ENCODE assay signal across 15 cellular contexts in the genomic region with DNA sequence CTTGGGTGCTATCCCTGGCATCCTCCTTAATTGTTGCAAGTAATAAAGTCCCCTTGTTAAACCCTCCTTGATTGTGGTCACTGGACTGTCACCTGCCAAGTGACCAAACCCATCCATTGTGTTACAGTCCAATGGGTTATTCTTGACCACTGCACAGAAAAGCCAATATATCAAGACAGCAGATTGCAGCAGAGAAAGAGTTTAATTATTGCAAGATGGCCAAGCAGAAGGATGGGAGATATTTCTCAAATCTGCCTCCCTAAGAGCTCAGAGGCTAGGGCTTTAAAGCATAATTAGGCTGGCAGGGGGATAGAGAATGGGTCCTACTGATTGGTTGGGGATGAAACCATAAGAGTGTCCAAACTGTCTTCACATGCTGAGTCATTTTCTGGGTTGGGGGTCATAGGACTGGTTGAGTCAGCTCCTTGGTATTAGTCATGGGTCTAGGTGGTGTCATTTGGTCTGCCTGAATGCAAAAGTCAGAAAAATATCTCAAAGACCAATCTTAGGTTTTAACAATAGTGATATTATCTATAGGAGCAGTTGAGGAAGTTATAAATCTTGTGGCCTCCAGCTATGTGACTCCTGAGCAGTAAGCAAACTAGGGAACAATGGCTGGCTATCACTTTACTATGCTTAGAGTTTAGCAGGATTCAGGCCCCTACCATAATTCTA. TPM values are rescaled to one million over a fixed set of nuclear protein-coding genes. Genes with fewer than 3 reads are reported as not detected.
DNase-seq lines count a peak whose midpoint lies in the region; ATAC-seq, FAIRE-seq and TF ChIP-seq lines count a peak whose summit lies in the region.
"Had no signal": no experiment of that assay in that cellular context is flagged by ENCODE, and none has a peak within 500 bp of the region (broad histone marks: within the 10 kb centered on the region; RNA-seq: fewer than 3 reads in every experiment).

No MANE protein-coding gene starts in this region.

- H4K8ac ChIP-seq in neuronal stem cell (ENCODE audit: low read depth, low read length) = no peak overlapping the region

- H3K36me3 Mint-ChIP-seq in mesothelial cell of epicardium = no peaks in the 10 kb centered on the region

- no peak overlapping the region for H2BK120ac ChIP-seq in neuronal stem cell (ENCODE audit: low read depth, low read length)

- H2BK15ac ChIP-seq in neuronal stem cell (ENCODE audit: low read length) = no peak overlapping the region

- peak; percentile 90 for ATAC-seq in foreskin keratinocyte

- no peak overlapping the region for H4K91ac ChIP-seq in neuronal stem cell (ENCODE audit: low read depth, low read length, poor library complexity)

- no peak for TF ChIP-seq CTCF in AG10803 (conservative IDR thresholded peaks at IDR 0.05; ENCODE audit: low read length)
- no peak for TF ChIP-seq CTCF in foreskin keratinocyte (conservative IDR thresholded peaks at IDR 0.05)
- TF ChIP-seq CTCF in mesothelial cell of epicardium (IDR thresholded peaks at IDR 0.05; ENCODE audit: unreplicated experiment) = no peak

- H2AK5ac ChIP-seq in neuronal stem cell (ENCODE audit: low read depth, low read length) = no peak overlapping the region

- H3K4me3 ChIP-seq in AG10803 (ENCODE audit: low read length) = no peak overlapping the region
- no peak overlapping the region for H3K4me3 ChIP-seq in MG63
- H3K4me3 ChIP-seq in neuronal stem cell (ENCODE audit: low read length in 2 of 2) = no peak overlapping the region
- H3K4me3 ChIP-seq: BLaER1, cardiac muscle cell, Peyer's patch had no signal

- no peak overlapping the region for H3K4me2 ChIP-seq in neuronal stem cell (ENCODE audit: insufficient read depth, low read length, poor library complexity, severe bottlenecking)
- H3K4me2 ChIP-seq: BLaER1, KMS-11 had no signal

- no peaks in the 10 kb centered on the region for H3K79me1 ChIP-seq in neuronal stem cell (ENCODE audit: low read depth, low read length)

- no peak overlapping the region for H3K14ac ChIP-seq in neuronal stem cell (ENCODE audit: low read length)

- H3K27me3 ChIP-seq in foreskin keratinocyte (no peaks in the 10 kb centered on the region), MG63 (no peaks in the 10 kb centered on the region), neuronal stem cell (ENCODE audit: control insufficient read depth in 3 of 3, insufficient read depth in 3 of 3, low read depth in 1 of 3, low read length in 3 of 3) (peaks cover 0 to 12% (median 0%) of the 10 kb centered on the region in 3 experiments)
- H3K27me3 ChIP-seq: BLaER1, cardiac muscle cell, Peyer's patch had no signal

- DNase-seq in AG10803 (ENCODE audit: low read depth) (peak; percentile 15), HTR-8/SVneo (ENCODE audit: insufficient read length, low spot score) (peak; percentile 25), foreskin keratinocyte (peak; percentile 55 to 82), mesothelial cell of epicardium (ENCODE audit: low spot score in 2 of 2, unreplicated experiment in 2 of 2) (no peak), MG63 (no peak), neuronal stem cell (ENCODE audit: low spot score) (no peak)
- DNase-seq in activated CD8-positive, alpha-beta memory T cell treated with anti-CD3 and anti-CD28 coated beads, Interleukin-2, amount 50 U/mL, for 48 hours = peak; percentile 12
- DNase-seq in stimulated activated naive CD4-positive, alpha-beta T cell treated with Interleukin-2 at 50 U/mL for 16 hours (lab: John Stamatoyannopoulos, UW) = no peak
- DNase-seq: activated T-cell treated with anti-CD3 and anti-CD28 coated beads, Interleukin-2, amount 50 U/mL, for 1 hour; kidney; NCI-H2171; Peyer's patch had no signal

- no peaks in the 10 kb centered on the region for H3K36me3 ChIP-seq in MG63
- no peaks in the 10 kb centered on the region for H3K36me3 ChIP-seq in neuronal stem cell (replicated peaks in 1 of 2; ENCODE audit: control insufficient read depth in 2 of 2, insufficient read depth in 2 of 2, low read length in 2 of 2)
- H3K36me3 ChIP-seq: BLaER1, cardiac muscle cell, Peyer's patch had no signal

- H3K9me3 ChIP-seq in MG63 (no peaks in the 10 kb centered on the region), neuronal stem cell (replicated peaks in 1 of 2; ENCODE audit: control insufficient read depth in 2 of 2, insufficient read depth in 1 of 2, low read depth in 1 of 2, low read length in 2 of 2) (peaks cover 0 to 4% of the 10 kb centered on the region in 2 donors)
- H3K9me3 ChIP-seq: Peyer's patch had no signal

- no peak overlapping the region for H3K4ac ChIP-seq in neuronal stem cell (ENCODE audit: low read length)

- H3K23ac ChIP-seq in neuronal stem cell (ENCODE audit: low read depth, low read length, poor library complexity) = no peak overlapping the region

- no peak overlapping the region for H2BK5ac ChIP-seq in neuronal stem cell (ENCODE audit: low read length)

- H3K18ac ChIP-seq in neuronal stem cell (ENCODE audit: low read length) = no peak overlapping the region

- H3K4me1 ChIP-seq in foreskin keratinocyte (peaks cover 4% of the 10 kb centered on the region), neuronal stem cell (ENCODE audit: control insufficient read depth in 2 of 2, insufficient read depth in 1 of 2, low read depth in 1 of 2, low read length in 2 of 2) (no peaks in the 10 kb centered on the region)
- H3K4me1 ChIP-seq: BLaER1, Peyer's patch had no signal

- FAIRE-seq in HTR-8/SVneo (lab: Jason Lieb, UNC) = no peak
- FAIRE-seq: kidney had no signal

- H3K4me1 Mint-ChIP-seq in mesothelial cell of epicardium = no peaks in the 10 kb centered on the region

- H3K27ac ChIP-seq in foreskin keratinocyte (no peak overlapping the region), neuronal stem cell (replicated peaks; ENCODE audit: low read length) (no peak overlapping the region)
- H3K27ac ChIP-seq: BLaER1, cardiac muscle cell, KMS-11, Peyer's patch had no signal

- H2BK12ac ChIP-seq in neuronal stem cell (ENCODE audit: low read length) = no peak overlapping the region

- H3K9ac ChIP-seq in neuronal stem cell (ENCODE audit: low read depth, low read length, poor library complexity) = no peak overlapping the region
- H3K9ac ChIP-seq: BLaER1, KMS-11 had no signal

- no peak overlapping the region for H3K4me3 Mint-ChIP-seq in mesothelial cell of epicardium

- H3K27me3 Mint-ChIP-seq in mesothelial cell of epicardium (ENCODE audit: low read depth) = peaks cover 3% of the 10 kb centered on the region

- no peak overlapping the region for H2AFZ ChIP-seq in neuronal stem cell (ENCODE audit: low read length)

- no peak overlapping the region for H3K27ac Mint-ChIP-seq in mesothelial cell of epicardium

- H3K9me3 Mint-ChIP-seq in mesothelial cell of epicardium = peaks cover 9% of the 10 kb centered on the region

RNA-seq across cellular contexts. Expression of gene XYLB, which starts 19.1 kb away (rescaled TPM):
- total RNA-seq in foreskin keratinocyte (3.3 and 4.2 TPM in 2 replicates), mesothelial cell of epicardium (5.2 to 5.9 TPM (median 5.5 TPM) in 3 replicates)
- polyA plus RNA-seq in foreskin keratinocyte = 2.3 and 2.4 TPM in 2 replicates
- total RNA-seq in MG63 (2014; rRNA removed; shearing (Covaris generic); ENCODE audit: low replicate concordance) = 1.0 and 2.8 TPM in 2 replicates
- polyA plus RNA-seq in neuronal stem cell (2013, experiment 1 of 2) = 1.5 TPM
- 1.1 TPM for polyA plus RNA-seq in neuronal stem cell (2013, experiment 2 of 2)

RNA-seq across cellular contexts. Expression of gene SLC22A14, which starts 45.4 kb away (rescaled TPM):
- total RNA-seq in foreskin keratinocyte = 0.14 TPM in 1 of 2 replicates, not detected in the other
- polyA plus RNA-seq in foreskin keratinocyte = 0.03 and 0.08 TPM in 2 replicates
- total RNA-seq in mesothelial cell of epicardium = 0.20 to 0.22 TPM in 2 of 3 replicates, not detected in the other
- total RNA-seq in MG63 (2014; rRNA removed; shearing (Covaris generic); ENCODE audit: low replicate concordance) = 0.69 TPM in 1 of 2 replicates, not detected in the other
- polyA plus RNA-seq in neuronal stem cell (2013, experiment 1 of 2) = 0.03 TPM
- polyA plus RNA-seq in neuronal stem cell (2013, experiment 2 of 2) = not detected

Comparison
In these comparisons a context has a peak if more than half of its experiments do, and no peak if none do; other contexts are left out.
1. DNase-seq: peak in AG10803 (single experiment), HTR-8/SVneo (single experiment), activated CD8-positive, alpha-beta memory T cell treated with anti-CD3 and anti-CD28 coated beads, Interleukin-2, amount 50 U/mL, for 48 hours (single experiment) and foreskin keratinocyte (2 of 2); none in mesothelial cell of epicardium (0 of 2), MG63 (single experiment), neuronal stem cell (single experiment) and stimulated activated naive CD4-positive, alpha-beta T cell treated with Interleukin-2 at 50 U/mL for 16 hours (single experiment).